In genomic region chr10:114403545-114404161, GRCh38 we compare ENCODE assay signal across 8 cellular contexts. TPM values are rescaled to one million over a fixed set of nuclear protein-coding genes. Genes with fewer than 3 reads are reported as not detected.
DNase-seq lines count a peak whose midpoint lies in the region; ATAC-seq, FAIRE-seq and TF ChIP-seq lines count a peak whose summit lies in the region.

No MANE protein-coding gene starts in this region.

- H3K27ac ChIP-seq in HEK293 (ENCODE audit: extremely low read depth, low read depth, low read length) (no peak overlapping the region), GM12878 (ENCODE audit: control insufficient read depth, insufficient read depth) (peak overlapping the region; percentile 8; the same call in 1 of the 2 replicates), kidney (ENCODE audit: low read depth in 2 of 2, low read length in 2 of 2) (peak overlapping the region; percentile 53 to 76), subcutaneous abdominal adipose tissue (ENCODE audit: low read depth, low read length) (no peak overlapping the region)

- ATAC-seq in GM12878 (peak; percentile 50), HG03039 (IDR thresholded peaks at IDR 0.05; ENCODE audit: unreplicated experiment) (no peak), GM18858 (IDR thresholded peaks at IDR 0.05; ENCODE audit: unreplicated experiment) (no peak)

- no peak for TF ChIP-seq CTCF in HEK293 (tag by site-specific recombination; IDR thresholded peaks at IDR 0.05)
- TF ChIP-seq CTCF in GM12878 (IDR thresholded peaks at IDR 0.05 in 2 of 3, conservative IDR thresholded peaks at IDR 0.05 in 1 of 3; ENCODE audit: control insufficient read depth in 2 of 3, extremely low read depth in 1 of 3, insufficient read depth in 1 of 3, low read depth in 3 of 3, low read length in 3 of 3): no peak; a peak in 1 of 6 replicates
- no peak for TF ChIP-seq CTCF in kidney (IDR thresholded peaks at IDR 0.05; ENCODE audit: borderline replicate concordance, extremely low read depth, insufficient read depth)

- FAIRE-seq in GM12878 (lab: Jason Lieb, UNC) (no peak), kidney (lab: Jason Lieb, UNC) (no peak)

- DNase-seq in GM12878 (ENCODE audit: low read depth, low spot score): no peak
- peak; percentile 79 for DNase-seq in kidney
- DNase-seq in NCI-H446 (lab: John Stamatoyannopoulos, UW): no peak
- no peak for DNase-seq in activated effector memory CD4-positive, alpha-beta T cell treated with anti-CD3 and anti-CD28 coated beads, Interleukin-2, amount 50 U/mL, for 16 hours

- RAD21 ChIA-PET in GM12878 (lab: Charles Lee; ENCODE audit: unreplicated experiment): interaction anchor here (1.0 to 2.8 kb wide), 4 partner anchors 22 to 100 kb away, joined by 4 to 21 read pairs (median 6); no protein-coding TSS in a partner anchor

- CTCF ChIA-PET in HEK293 (lab: Yijun Ruan, JAX) (interaction anchor here (0.6 to 2.0 kb wide), 7 partner anchors 36 to 607 kb away, joined by 3 to 7 read pairs (median 3); no protein-coding TSS in a partner anchor), GM12878 (lab: Yijun Ruan, JAX) (interaction anchor here (1.1 to 2.1 kb wide), 5 partner anchors 16 to 100 kb away, joined by 3 to 21 read pairs (median 4); no protein-coding TSS in a partner anchor)

- WGBS in GM12878 (ENCODE audit: insufficient coverage, insufficient replicate concordance, low lambda C conversion rate, missing lambda C conversion rate): 5% methylated on average over 39 of the region's 44 CpGs

- H3K4me3 ChIP-seq in HEK293 (ENCODE audit: low read depth, low read length) (peak overlapping the region; percentile 53), GM12878 (peak overlapping the region; percentile 40; the same call in 1 of the 2 replicates), kidney (ENCODE audit: low read length in 2 of 2) (peak overlapping the region; percentile 53 to 68), subcutaneous abdominal adipose tissue (ENCODE audit: low read depth in 1 of 5, low read length in 5 of 5) (peak overlapping the region; percentile 63 to 67 (median 65))

- peak overlapping the region; percentile 34 for H3K9ac ChIP-seq in GM12878 (ENCODE audit: control insufficient read depth, insufficient read depth, low read length)
- H3K9ac ChIP-seq in kidney (ENCODE audit: low read length in 2 of 2): peak overlapping the region; percentile 68 to 70
- peak overlapping the region in 2 of 5 donors; percentile 53 to 60 for H3K9ac ChIP-seq in subcutaneous abdominal adipose tissue (ENCODE audit: low read length in 5 of 5)

- in situ Hi-C loops in GM12878 (cut with MboI): no loop called here

- SMC1A ChIA-PET in GM12878 (lab: Charles Lee; ENCODE audit: uncharacterized antibody, unreplicated experiment): interaction anchor here (0.6 to 2.0 kb wide), 5 partner anchors 16 to 693 kb away, joined by 3 to 14 read pairs (median 3); no protein-coding TSS in a partner anchor

- H3K4me1 ChIP-seq in HEK293 (ENCODE audit: control insufficient read depth, insufficient read depth, low read length) (no peaks in the 10 kb centered on the region), GM12878 (ENCODE audit: control insufficient read depth, insufficient read depth, low read length) (peaks cover 8% of the 10 kb centered on the region), kidney (ENCODE audit: control insufficient read depth in 1 of 2, insufficient read depth in 1 of 2, low read depth in 1 of 2, low read length in 2 of 2) (peaks cover 8 to 14% of the 10 kb centered on the region in 2 donors), subcutaneous abdominal adipose tissue (ENCODE audit: control insufficient read depth in 5 of 5, insufficient read depth in 5 of 5, low read length in 5 of 5) (peaks cover 0 to 47% (median 21%) of the 10 kb centered on the region in 5 donors)

- no TSS peak for BruUV-seq in GM12878 (replicated peaks; lab: Mats Ljungman, UMichigan)

- no peaks in the 10 kb centered on the region for H3K79me2 ChIP-seq in GM12878 (ENCODE audit: control insufficient read depth, insufficient read depth, low read length)

- peak; percentile 23; the same call in 1 of the 2 replicates for TF ChIP-seq RAD21 in GM12878 (IDR thresholded peaks at IDR 0.05; ENCODE audit: insufficient read depth, low read depth, low read length)

- H3K27me3 ChIP-seq in GM12878 (replicated peaks in 1 of 2; ENCODE audit: control insufficient read depth in 2 of 2, insufficient read depth in 2 of 2, low read length in 1 of 2) (peaks cover 5 to 7% of the 10 kb centered on the region in 2 experiments; a peak in 3 of 4 replicates), subcutaneous abdominal adipose tissue (ENCODE audit: control insufficient read depth in 5 of 5, insufficient read depth in 4 of 5, low read length in 5 of 5) (peaks cover 0 to 36% (median 29%) of the 10 kb centered on the region in 5 donors)

- POLR2A ChIA-PET in HEK293 (lab: Yijun Ruan, JAX): interaction anchor here (1.0 kb wide), 2 partner anchors 36 to 100 kb away, joined by 3 read pairs; no protein-coding TSS in a partner anchor
- POLR2A ChIA-PET in GM12878 (lab: Charles Lee): interaction anchor here (1.1 kb wide), 1 partner anchor 11 kb away, joined by 3 read pairs; no protein-coding TSS in a partner anchor

- no peaks in the 10 kb centered on the region for H3K36me3 ChIP-seq in HEK293 (ENCODE audit: control insufficient read depth in 2 of 2, insufficient read depth in 1 of 2, low read length in 2 of 2)
- H3K36me3 ChIP-seq in GM12878 (ENCODE audit: control insufficient read depth in 2 of 2, insufficient read depth in 2 of 2, low read length in 1 of 2): no peaks in the 10 kb centered on the region
- H3K36me3 ChIP-seq in kidney (ENCODE audit: control insufficient read depth in 1 of 2, insufficient read depth in 2 of 2, low read length in 2 of 2): no peaks in the 10 kb centered on the region
- no peaks in the 10 kb centered on the region for H3K36me3 ChIP-seq in subcutaneous abdominal adipose tissue (ENCODE audit: control insufficient read depth in 5 of 5, insufficient read depth in 5 of 5, low read length in 5 of 5)

- no peaks in the 10 kb centered on the region for H3K9me3 ChIP-seq in HEK293 (ENCODE audit: control insufficient read depth, insufficient read depth, low read depth, low read length)
- no peaks in the 10 kb centered on the region for H3K9me3 ChIP-seq in GM12878 (replicated peaks; ENCODE audit: control insufficient read depth, insufficient read depth, low read length)
- H3K9me3 ChIP-seq in kidney (ENCODE audit: control insufficient read depth in 1 of 2, low read length in 2 of 2): no peaks in the 10 kb centered on the region
- no peaks in the 10 kb centered on the region for H3K9me3 ChIP-seq in subcutaneous abdominal adipose tissue (ENCODE audit: control insufficient read depth in 5 of 5, low read length in 5 of 5)

- no peaks in the 10 kb centered on the region for H4K20me1 ChIP-seq in GM12878 (ENCODE audit: control insufficient read depth, insufficient read depth)

- TF ChIP-seq POLR2A in GM12878 (IDR thresholded peaks at IDR 0.05; ENCODE audit: low read depth, low read length): no peak

- intact Hi-C loops in GM12878 (cut with micrococcal nuclease; ENCODE audit: unreplicated experiment) (no loop called here), kidney (cut with DNase I) (no loop called here)

- H3K4me2 ChIP-seq in GM12878 (ENCODE audit: control insufficient read depth, insufficient read depth): peak overlapping the region; percentile 26; the same call in 1 of the 2 replicates

- no peak overlapping the region for H2AFZ ChIP-seq in GM12878 (ENCODE audit: control insufficient read depth, low read depth, low read length)

- no peak for TF ChIP-seq EP300 in GM12878 (IDR thresholded peaks at IDR 0.05; ENCODE audit: borderline replicate concordance in 1 of 2, control insufficient read depth in 1 of 2, low read depth in 2 of 2, low read length in 2 of 2)

TF ChIP-seq in HEK293, 187 proteins besides CTCF, POLR2A, EP300 and RAD21 (continues in another document):
- 0 out of 2 replicates have a peak, but pooled peaks have one; percentile 2 for TF ChIP-seq PRDM1 (tag by site-specific recombination; IDR thresholded peaks at IDR 0.05)
- peak; percentile 8; the same call in 1 of the 2 replicates for TF ChIP-seq KLF17 (tag by site-specific recombination; IDR thresholded peaks at IDR 0.05)

TF ChIP-seq in GM12878, 131 proteins besides CTCF, POLR2A, EP300 and RAD21 (continues in another document):
- TF ChIP-seq ZNF207 (IDR thresholded peaks at IDR 0.05; ENCODE audit: borderline replicate concordance) (no peak), YBX1 (IDR thresholded peaks at IDR 0.05) (no peak), SMC3 (IDR thresholded peaks at IDR 0.05; ENCODE audit: borderline replicate concordance, low read length) (peak; percentile 18; the same call in 1 of the 2 replicates)

RNA-seq across cellular contexts. Expression of gene AFAP1L2, which starts 0.6 kb away (rescaled TPM):
- total RNA-seq in GM12878 (2013; cell fraction: nucleolus; rRNA removed): 1.2 and 1.5 TPM in 2 replicates
- total RNA-seq in GM12878 (2014; rRNA removed) (0.71 and 1.1 TPM in 2 replicates), GM12878 (2014; rRNA removed; fragmentation: Illumina TruSeq; extraction: Trizol) (0.27 and 0.32 TPM in 2 replicates), GM12878 (2021) (0.37 and 0.49 TPM in 2 replicates), kidney (24.0 TPM)
- 2.0 TPM for polyA plus RNA-seq in GM12878 (2011; ENCODE audit: low read depth)
- polyA plus RNA-seq in GM12878 (2011; rRNA removed) (2.7 and 4.0 TPM in 2 replicates), GM12878 (2014; fragmentation: Illumina TruSeq; extraction: Trizol) (0.32 and 0.43 TPM in 2 replicates), GM12878 (2014; fragmentation: Nextera tagmentation; extraction: Ambion mirVana) (under 1 TPM; 0.03 to 0.07 TPM), GM12878 (2014; rRNA removed) (0.41 and 0.76 TPM in 2 replicates), GM12878 (2016; fragmentation: Nextera tagmentation; extraction: Ambion mirVana) (under 1 TPM; 0.31 to 0.37 TPM), kidney (ENCODE audit: insufficient read depth, low read depth, low replicate concordance) (19.8 TPM)
- 5.0 and 5.3 TPM in 2 replicates for polyA plus RNA-seq in GM12878 (2011; cell fraction: cytosol; rRNA removed)
- polyA plus RNA-seq in GM12878 (2011; cell fraction: nucleus; rRNA removed): 10.6 and 13.4 TPM in 2 replicates
- polyA plus RNA-seq in GM12878 (2012): 3.0 and 3.2 TPM in 2 replicates
- 3.6 and 8.2 TPM in 2 replicates for polyA minus RNA-seq in GM12878 (2011; rRNA and poly(A)+ RNA removed)
- polyA minus RNA-seq in GM12878 (2011; cell fraction: cytosol; rRNA and poly(A)+ RNA removed): 3.6 and 4.4 TPM in 2 replicates
- 2.7 and 5.7 TPM in 2 replicates for polyA minus RNA-seq in GM12878 (2011; cell fraction: nucleus; rRNA and poly(A)+ RNA removed)

Comparison
In these comparisons a context has a peak if more than half of its experiments do, and no peak if none do; other contexts are left out.
1. H3K27ac ChIP-seq: peak in GM12878 (single experiment) and kidney (2 of 2); none in HEK293 (single experiment) and subcutaneous abdominal adipose tissue (single experiment).
2. RNA of gene AFAP1L2, which starts 0.6 kb away (total RNA-seq): 24.0 TPM in kidney (single experiment); 0.27 to 1.5 TPM in GM12878; every median in the first group is over 10 times any median in the second.
3. Peak in every context shown above with its lines, with median percentiles within 50 percentile points of each other: H3K4me3 ChIP-seq.